ENCODE assay signal across 20 cellular contexts in genomic region chr1:3578433-3578805, GRCh38.
"Had no signal": no experiment of that assay in that cellular context is flagged by ENCODE, and none has a peak within 500 bp of the region (broad histone marks: within the 10 kb centered on the region; RNA-seq: fewer than 3 reads in every experiment).

No MANE protein-coding gene starts in this region.

- H3K4me1 ChIP-seq: prostate gland, right atrium auricular region had no signal

- DNase-seq: dermis blood vessel endothelial cell; effector memory CD4-positive, alpha-beta T cell; esophagus squamous epithelium; foreskin melanocyte; hypothalamus; natural killer cell; sigmoid colon; stimulated activated CD4-positive, alpha-beta T cell treated with anti-CD3 and anti-CD28 coated beads, Interleukin-2, amount 100 ng/mL, for 24 hours; stimulated activated CD4-positive, alpha-beta T cell treated with anti-CD3 and anti-CD28 coated beads, Interleukin-4, amount 100 ng/mL, for 24 hours had no signal

- H3K27ac ChIP-seq: esophagus squamous epithelium, prostate gland, right atrium auricular region, sigmoid colon, tibial nerve, upper lobe of left lung had no signal

- H3K27me3 ChIP-seq: right atrium auricular region, tibial nerve, upper lobe of left lung had no signal

- H3K9me3 ChIP-seq: esophagus squamous epithelium, prostate gland, right atrium auricular region, sigmoid colon, thoracic aorta, tibial nerve, upper lobe of left lung had no signal

- FAIRE-seq: endothelial cell of umbilical vein, keratinocyte, urothelium cell line had no signal

- H3K36me3 ChIP-seq: esophagus squamous epithelium, prostate gland, right atrium auricular region, sigmoid colon, thoracic aorta, tibial nerve, upper lobe of left lung had no signal

- ATAC-seq: natural killer cell; stimulated activated effector memory CD8-positive, alpha-beta T cell treated with anti-CD3 and anti-CD28 coated beads, Interleukin-12 subunit alpha, Interleukin-12 subunit beta, amount 100 ng/mL, for 72 hours had no signal

- H3K4me3 ChIP-seq: coronary artery, esophagus squamous epithelium, lung, prostate gland, right atrium auricular region, sigmoid colon, tibial nerve, upper lobe of left lung had no signal
